Comparison of ENCODE assay signal across 12 cellular contexts in the genomic region with DNA sequence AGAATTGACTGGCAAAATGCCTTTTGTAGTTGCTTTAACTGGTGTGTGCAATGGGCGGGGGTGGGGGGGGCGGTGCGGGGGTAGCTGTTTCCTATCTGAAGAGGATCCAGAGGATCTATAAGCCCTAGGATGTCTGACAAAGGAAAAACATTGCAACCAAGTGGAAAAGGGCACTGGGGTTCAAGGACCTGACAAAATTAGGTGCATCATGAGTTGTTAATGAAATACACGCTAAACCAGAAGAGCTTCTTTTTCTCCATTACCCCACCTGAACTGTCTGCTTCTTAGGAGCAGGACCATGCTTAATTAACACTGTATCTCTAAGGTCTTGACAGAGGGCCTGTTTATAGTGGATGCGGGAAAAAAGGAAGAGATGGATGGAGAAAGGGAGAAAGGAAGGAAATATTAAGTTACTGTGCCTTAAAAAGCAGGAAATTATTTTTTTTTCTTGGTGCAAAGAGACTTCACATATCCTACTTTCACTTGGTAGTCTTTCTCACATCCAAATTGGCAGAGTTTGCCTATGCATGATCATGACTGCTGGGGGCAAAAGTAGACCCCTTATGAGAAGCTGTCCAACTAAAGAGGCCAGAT. TPM values are rescaled to one million over a fixed set of nuclear protein-coding genes. Genes with fewer than 3 reads are reported as not detected.
DNase-seq lines count a peak whose midpoint lies in the region; TF ChIP-seq lines count a peak whose summit lies in the region.
"Had no signal": no experiment of that assay in that cellular context is flagged by ENCODE, and none has a peak within 500 bp of the region (broad histone marks: within the 10 kb centered on the region; RNA-seq: fewer than 3 reads in every experiment).

No MANE protein-coding gene starts in this region.

- POLR2A ChIA-PET in AG04450 (lab: Yijun Ruan, JAX): interaction anchor here (0.5 to 1.3 kb wide), 4 partner anchors 35 to 199 kb away, joined by 3 to 4 read pairs (median 3); no protein-coding TSS in a partner anchor

- H2AK5ac ChIP-seq in trophoblast cell (ENCODE audit: low read length): no peak overlapping the region

- peaks cover 15% of the 10 kb centered on the region; the same call in 1 of the 2 replicates for H3K9me3 ChIP-seq in AG04450 (ENCODE audit: control insufficient read depth, insufficient read depth, low read length)
- no peaks in the 10 kb centered on the region for H3K9me3 ChIP-seq in trophoblast cell (ENCODE audit: insufficient read depth, low read depth, low read length)
- H3K9me3 ChIP-seq: upper lobe of left lung had no signal

- peaks cover 27% of the 10 kb centered on the region for H3K79me1 ChIP-seq in trophoblast cell (ENCODE audit: low read length)

- no peak overlapping the region for H2AFZ ChIP-seq in trophoblast cell (ENCODE audit: insufficient read depth, low read length, poor library complexity)

- no peak overlapping the region for H4K12ac ChIP-seq in trophoblast cell (ENCODE audit: low read depth, low read length)

- peak overlapping the region; percentile 71 for H3K27ac ChIP-seq in AG04450 (ENCODE audit: low read depth, low read length)
- no peak overlapping the region for H3K27ac ChIP-seq in trophoblast cell (ENCODE audit: low read depth, low read length)

- TF ChIP-seq CTCF in AG04450 (IDR thresholded peaks at IDR 0.05; ENCODE audit: low read depth, low read length): no peak
- TF ChIP-seq CTCF in epithelial cell of proximal tubule (conservative IDR thresholded peaks at IDR 0.05; ENCODE audit: low read depth, low read length): no peak

- H2BK5ac ChIP-seq in trophoblast cell (ENCODE audit: low read depth, low read length, poor library complexity): no peak overlapping the region

- 100% methylated on average over 1 of the region's 5 CpGs for WGBS in trophoblast cell (ENCODE audit: extremely low coverage, insufficient coverage, insufficient read length)

- H3K4me1 ChIP-seq in trophoblast cell (ENCODE audit: control insufficient read depth in 1 of 2, insufficient read depth in 2 of 2, low read length in 2 of 2): peaks cover 4 to 12% of the 10 kb centered on the region in 2 experiments

- peak overlapping the region; percentile 68 for H3K4ac ChIP-seq in trophoblast cell (ENCODE audit: low read depth, low read length)

- peaks cover 2 to 6% of the 10 kb centered on the region in 2 experiments for H3K36me3 ChIP-seq in trophoblast cell (ENCODE audit: control insufficient read depth in 1 of 2, insufficient read depth in 2 of 2, low read length in 2 of 2)
- H3K36me3 ChIP-seq: upper lobe of left lung had no signal

- H3K4me2 ChIP-seq in trophoblast cell (ENCODE audit: low read length): no peak overlapping the region

- H3K18ac ChIP-seq in trophoblast cell (ENCODE audit: low read length): no peak overlapping the region

- H4K91ac ChIP-seq in trophoblast cell (ENCODE audit: low read depth, low read length): no peak overlapping the region

- DNase-seq in AG04450 (ENCODE audit: low read depth, low spot score) (no peak), NCI-H2227 (lab: John Stamatoyannopoulos, UW; ENCODE audit: unreplicated experiment) (peak; percentile 25), epithelial cell of proximal tubule (ENCODE audit: low read depth) (no peak), trophoblast cell (no peak), NCI-H345 treated with DMSO at 0.1 percent for 48 hours (lab: John Stamatoyannopoulos, UW; ENCODE audit: unreplicated experiment) (no peak), amygdala (lab: John Stamatoyannopoulos, UW) (no peak), NOMO-1 treated with dmso at 0.1 percent for 144 hours (lab: John Stamatoyannopoulos, UW; ENCODE audit: unreplicated experiment) (no peak)
- DNase-seq in stimulated activated CD8-positive, alpha-beta memory T cell treated with anti-CD3 and anti-CD28 coated beads, Interleukin-4, amount 100 ng/mL, for 48 hours: no peak
- DNase-seq: NCI-H345, retina, RPMI8226, upper lobe of left lung had no signal

- peaks cover 21% of the 10 kb centered on the region for H3K79me2 ChIP-seq in trophoblast cell (ENCODE audit: control insufficient read depth, insufficient read depth, low read length, poor library complexity)

- H2BK12ac ChIP-seq in trophoblast cell (ENCODE audit: low read length): no peak overlapping the region

- CTCF ChIA-PET in AG04450 (lab: Charles Lee): interaction anchor here (2.1 kb wide), 1 partner anchor 756 kb away, joined by 14 read pairs; no protein-coding TSS in a partner anchor

- no peaks in the 10 kb centered on the region for H3K27me3 ChIP-seq in AG04450 (ENCODE audit: control insufficient read depth, insufficient read depth, low read length)
- H3K27me3 ChIP-seq in trophoblast cell (ENCODE audit: insufficient read depth, low read length): no peaks in the 10 kb centered on the region

- H3K4me3 ChIP-seq in AG04450 (ENCODE audit: low read depth, low read length) (peak overlapping the region; percentile 94), epithelial cell of proximal tubule (ENCODE audit: low read depth, low read length) (peak overlapping the region; percentile 0), trophoblast cell (ENCODE audit: low read depth, low read length) (no peak overlapping the region)

- H3K14ac ChIP-seq in trophoblast cell (ENCODE audit: low read length): no peak overlapping the region

- no peak overlapping the region for H4K8ac ChIP-seq in trophoblast cell (ENCODE audit: low read depth, low read length)

- H3K9ac ChIP-seq in trophoblast cell (ENCODE audit: low read length): no peak overlapping the region

- H2BK120ac ChIP-seq in trophoblast cell (ENCODE audit: insufficient read depth, low read length, poor library complexity): no peak overlapping the region

- no peak overlapping the region for H3K23ac ChIP-seq in trophoblast cell (ENCODE audit: low read length)

RNA-seq across cellular contexts. Expression of gene RND3, which starts 4.7 kb away (rescaled TPM):
- polyA plus RNA-seq in AG04450 (2011; rRNA removed): 533 and 627 TPM in 2 replicates
- 743 and 759 TPM in 2 replicates for polyA minus RNA-seq in AG04450 (2011; rRNA and poly(A)+ RNA removed)
- 51.8 and 59.1 TPM in 2 replicates for total RNA-seq in epithelial cell of proximal tubule
- polyA plus RNA-seq in trophoblast cell (2013): 71.5 and 74.8 TPM in 2 replicates
